In the genomic region with DNA sequence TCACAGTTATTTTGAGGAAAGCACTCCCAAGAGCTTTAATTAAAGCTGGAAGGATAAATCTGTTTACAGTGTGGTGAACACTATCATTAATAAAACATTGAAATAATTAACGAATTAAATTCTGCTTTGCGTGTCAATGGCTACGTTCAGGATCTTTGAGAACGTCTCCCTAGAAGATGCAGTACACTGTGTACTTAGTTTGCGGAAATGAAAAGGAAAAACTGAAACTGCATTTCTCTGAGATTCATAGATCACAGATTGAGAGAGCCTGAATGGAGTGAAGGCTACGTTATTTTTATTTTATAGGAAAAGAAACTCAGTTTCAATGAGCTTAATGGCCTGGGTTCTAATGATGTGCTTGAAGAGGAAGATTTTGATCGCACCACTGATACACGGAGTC, we compare ENCODE assay signal across 13 cellular contexts.
DNase-seq lines count a peak whose midpoint lies in the region; TF ChIP-seq lines count a peak whose summit lies in the region.
"Had no signal": no experiment of that assay in that cellular context is flagged by ENCODE, and none has a peak within 500 bp of the region (broad histone marks: within the 10 kb centered on the region; RNA-seq: fewer than 3 reads in every experiment).

No MANE protein-coding gene starts in this region.

- H3K27ac ChIP-seq in MM.1S (ENCODE audit: low read length), result no peak overlapping the region
- no peak overlapping the region for H3K27ac ChIP-seq in effector memory CD4-positive, alpha-beta T cell (ENCODE audit: insufficient read depth, low read length, poor library complexity, severe bottlenecking)
- peak overlapping the region; percentile 45 for H3K27ac ChIP-seq in parathyroid adenoma

- peaks cover 33% of the 10 kb centered on the region for H3K4me1 Mint-ChIP-seq in T-helper 1 cell treated with Interleukin-12 subunit alpha and Interleukin-12 subunit beta and Interleukin-4 antibody, amounts not matched to agents 30 μg/mL and 1 μg/mL, for 36 hours (ENCODE audit: low read depth)

- no peaks in the 10 kb centered on the region for H3K4me1 ChIP-seq in MM.1S (ENCODE audit: low read length)
- H3K4me1 ChIP-seq in effector memory CD4-positive, alpha-beta T cell (ENCODE audit: control insufficient read depth, insufficient read depth, low read length, poor library complexity, severe bottlenecking), result peaks cover 16% of the 10 kb centered on the region
- no peaks in the 10 kb centered on the region for H3K4me1 ChIP-seq in parathyroid adenoma

- no peaks in the 10 kb centered on the region for H3K9me2 ChIP-seq in MM.1S (replicated peaks; ENCODE audit: insufficient read depth, low read length)

- no peaks in the 10 kb centered on the region for H4K20me1 ChIP-seq in MM.1S (ENCODE audit: insufficient read depth, low read length)

- no peaks in the 10 kb centered on the region for H3K79me2 ChIP-seq in MM.1S (ENCODE audit: low read length)
- no peaks in the 10 kb centered on the region for H3K79me2 ChIP-seq in parathyroid adenoma

- no peaks in the 10 kb centered on the region for H3F3A ChIP-seq in MM.1S (ENCODE audit: insufficient read depth, low read length)

- no peaks in the 10 kb centered on the region for H3K27me3 ChIP-seq in MM.1S (replicated peaks; ENCODE audit: insufficient read depth, low read length)
- no peaks in the 10 kb centered on the region for H3K27me3 ChIP-seq in effector memory CD4-positive, alpha-beta T cell (replicated peaks; ENCODE audit: control insufficient read depth, insufficient read depth, low read length, poor library complexity, severe bottlenecking)
- H3K27me3 ChIP-seq in parathyroid adenoma (ENCODE audit: control insufficient read depth, insufficient read depth, low read length), result no peaks in the 10 kb centered on the region

- H3K36me3 ChIP-seq in MM.1S (replicated peaks; ENCODE audit: insufficient read depth, low read length), result no peaks in the 10 kb centered on the region
- no peaks in the 10 kb centered on the region for H3K36me3 ChIP-seq in effector memory CD4-positive, alpha-beta T cell (ENCODE audit: control insufficient read depth, insufficient read depth, low read length)
- H3K36me3 ChIP-seq in parathyroid adenoma (ENCODE audit: control insufficient read depth, insufficient read depth, low read length), result no peaks in the 10 kb centered on the region

- H3K4me3 ChIP-seq in MM.1S (ENCODE audit: low read length) (no peak overlapping the region), parathyroid adenoma (ENCODE audit: low read depth, low read length) (no peak overlapping the region)
- H3K4me3 ChIP-seq in effector memory CD4-positive, alpha-beta T cell (ENCODE audit: insufficient read depth, low read depth, low read length, poor library complexity, severe bottlenecking), result peak overlapping the region; percentile 22

- H3K9ac ChIP-seq in MM.1S (ENCODE audit: low read length), result no peak overlapping the region
- H3K9ac ChIP-seq in parathyroid adenoma, result no peak overlapping the region

- peaks cover 3% of the 10 kb centered on the region for H3K36me3 Mint-ChIP-seq in T-helper 1 cell treated with Interleukin-12 subunit alpha and Interleukin-12 subunit beta and Interleukin-4 antibody, amounts not matched to agents 30 μg/mL and 1 μg/mL, for 36 hours (ENCODE audit: low read depth)

- peaks cover 13% of the 10 kb centered on the region for H3K9me3 Mint-ChIP-seq in T-helper 1 cell treated with Interleukin-12 subunit alpha and Interleukin-12 subunit beta and Interleukin-4 antibody, amounts not matched to agents 30 μg/mL and 1 μg/mL, for 36 hours

- TF ChIP-seq CTCF in MM.1S (IDR thresholded peaks at IDR 0.05; ENCODE audit: low read length) (no peak), parathyroid adenoma (IDR thresholded peaks at IDR 0.05) (no peak)

- H3K9me3 ChIP-seq in MM.1S (replicated peaks; ENCODE audit: insufficient read depth, low read length), result no peaks in the 10 kb centered on the region
- H3K9me3 ChIP-seq in effector memory CD4-positive, alpha-beta T cell (ENCODE audit: control insufficient read depth, low read length), result no peaks in the 10 kb centered on the region
- no peaks in the 10 kb centered on the region for H3K9me3 ChIP-seq in parathyroid adenoma (ENCODE audit: control insufficient read depth, low read length)

- H2AFZ ChIP-seq in MM.1S (ENCODE audit: low read length) (no peak overlapping the region), parathyroid adenoma (no peak overlapping the region)

- H3K27me3 Mint-ChIP-seq in T-helper 1 cell treated with Interleukin-12 subunit alpha and Interleukin-12 subunit beta and Interleukin-4 antibody, amounts not matched to agents 30 μg/mL and 1 μg/mL, for 36 hours (ENCODE audit: low read depth), result peaks cover 60% of the 10 kb centered on the region

- H3K4me2 ChIP-seq in MM.1S (ENCODE audit: low read depth, low read length), result no peak overlapping the region
- no peak overlapping the region for H3K4me2 ChIP-seq in parathyroid adenoma (ENCODE audit: low read length)

- DNase-seq in T-helper 1 cell, result no peak
- DNase-seq in MM.1S, result peak; percentile 25
- DNase-seq in effector memory CD4-positive, alpha-beta T cell, result no peak
- DNase-seq in activated CD8-positive, alpha-beta memory T cell treated with anti-CD3 and anti-CD28 coated beads for 24 hours, result no peak
- DNase-seq in NCI-H345 (lab: John Stamatoyannopoulos, UW), result no peak
- DNase-seq in AG20443 (ENCODE audit: low spot score), result no peak
- DNase-seq: activated CD4-positive, alpha-beta T cell treated with anti-CD3 and anti-CD28 coated beads, Interleukin-2, amount 50 U/mL, for 1 hour; GOT3; NCI-H1105; NCI-H526; retina had no signal

- peak overlapping the region; percentile 50 for H3K4me3 Mint-ChIP-seq in T-helper 1 cell treated with Interleukin-12 subunit alpha and Interleukin-12 subunit beta and Interleukin-4 antibody, amounts not matched to agents 30 μg/mL and 1 μg/mL, for 36 hours

- H3K27ac Mint-ChIP-seq in T-helper 1 cell treated with Interleukin-12 subunit alpha and Interleukin-12 subunit beta and Interleukin-4 antibody, amounts not matched to agents 30 μg/mL and 1 μg/mL, for 36 hours, result no peak overlapping the region
